ENCODE assay signal across 14 cellular contexts in the genomic region with DNA sequence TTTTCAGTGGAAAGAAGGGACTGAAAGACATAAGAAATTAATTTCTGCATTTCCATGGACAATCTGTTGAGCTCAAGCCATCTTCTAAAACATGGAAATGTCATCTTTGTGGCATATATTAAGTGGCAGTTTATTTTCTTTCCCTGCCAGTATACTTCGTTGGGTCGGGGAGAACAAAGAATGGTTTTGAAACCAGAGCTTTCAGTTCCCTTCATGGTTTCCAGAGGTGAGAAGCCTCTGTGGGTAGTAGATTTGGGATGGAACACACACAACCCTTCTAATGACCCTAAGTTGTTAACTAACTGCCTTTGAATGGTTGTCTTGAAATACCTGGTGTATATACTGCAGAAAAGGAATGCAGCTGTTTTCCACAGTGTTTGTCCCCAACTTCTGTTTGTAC. TPM values are rescaled to one million over a fixed set of nuclear protein-coding genes. Genes with fewer than 3 reads are reported as not detected.
"Had no signal": no experiment of that assay in that cellular context is flagged by ENCODE, and none has a peak within 500 bp of the region (broad histone marks: within the 10 kb centered on the region; RNA-seq: fewer than 3 reads in every experiment).

No MANE protein-coding gene starts in this region.

- H3K4me3 Mint-ChIP-seq: T-helper 17 cell had no signal

- H3K4me1 ChIP-seq: thyroid gland, vagina had no signal

- H3K27me3 ChIP-seq: adrenal gland, gastroesophageal sphincter, hepatocyte, thyroid gland, vagina had no signal

- DNase-seq: activated effector memory CD4-positive, alpha-beta T cell treated with anti-CD3 and anti-CD28 coated beads, Interleukin-2, amount 50 U/mL, for 16 hours; central memory CD4-positive, alpha-beta T cell; effector CD4-positive, alpha-beta T cell; retina; stimulated activated CD4-positive, alpha-beta T cell treated with anti-CD3 and anti-CD28 coated beads, Interleukin-15, amount 100 ng/mL, for 24 hours; stimulated activated CD4-positive, alpha-beta T cell treated with anti-CD3 and anti-CD28 coated beads, Interleukin-4, amount 100 ng/mL, for 24 hours; T-helper 17 cell; thyroid gland had no signal

- H2AFZ ChIP-seq: hepatocyte had no signal

- ATAC-seq: activated CD4-positive, CD25-positive, alpha-beta regulatory T cell treated with anti-CD3 and anti-CD28 coated beads, Interleukin-2, amount 50 U/mL, for 24 hours; gastroesophageal sphincter; T-helper 17 cell had no signal

- H3K9me3 ChIP-seq: adrenal gland, gastroesophageal sphincter, thyroid gland, vagina had no signal

- H3K27ac ChIP-seq: coronary artery, gastroesophageal sphincter, hepatocyte, thyroid gland, vagina had no signal

- H3K27me3 Mint-ChIP-seq: T-helper 17 cell had no signal

- H3K4me2 ChIP-seq: hepatocyte had no signal

RNA-seq across cellular contexts. Expression of a gene that starts 26.7 kb away (rescaled TPM):
- total RNA-seq: vagina had no signal
